In genomic region chr2:72892506-72893173, GRCh38 we compare ENCODE assay signal across 1 cellular context.
TF ChIP-seq lines count a peak whose summit lies in the region.

No MANE protein-coding gene starts in this region.

TF ChIP-seq in HEK293, 187 proteins besides CTCF, POLR2A, EP300 and RAD21 (continued from another document):
- TF ChIP-seq ZBTB8A (tag by site-specific recombination; IDR thresholded peaks at IDR 0.05) (no peak), HIC1 (tag by site-specific recombination; IDR thresholded peaks at IDR 0.05) (peak; percentile 46; the same call in 1 of the 2 replicates), ZNF654 (tag by site-specific recombination; IDR thresholded peaks at IDR 0.05; ENCODE audit: low read depth) (peak; percentile 46), ZNF223 (tag by site-specific recombination; IDR thresholded peaks at IDR 0.05) (no peak), ZNF2 (tag by site-specific recombination; IDR thresholded peaks at IDR 0.05) (no peak), ZNF335 (tag by site-specific recombination; conservative IDR thresholded peaks at IDR 0.05) (peak; percentile 60), ZNF843 (tag by site-specific recombination; IDR thresholded peaks at IDR 0.05) (no peak), ZSCAN16 (tag by site-specific recombination; IDR thresholded peaks at IDR 0.05) (no peak), IKZF3 (tag by site-specific recombination; IDR thresholded peaks at IDR 0.05) (no peak), ZFHX2 (tag by site-specific recombination; conservative IDR thresholded peaks at IDR 0.05) (no peak), ZNF692 (tag by site-specific recombination; IDR thresholded peaks at IDR 0.05) (no peak)
